Comparison of ENCODE assay signal across 1 cellular context in genomic region chr9:133581553-133582343, GRCh38.
TF ChIP-seq lines count a peak whose summit lies in the region.

No MANE protein-coding gene starts in this region.

TF ChIP-seq in SK-N-SH, 30 proteins besides CTCF, POLR2A, EP300 and RAD21:
- peak; percentile 41 for TF ChIP-seq CHD2 (IDR thresholded peaks at IDR 0.05; ENCODE audit: low read length, partially characterized antibody)
- TF ChIP-seq NRF1 (IDR thresholded peaks at IDR 0.05; ENCODE audit: low read depth, low read length), result no peak
- TF ChIP-seq FOSL2 (IDR thresholded peaks at IDR 0.05; ENCODE audit: borderline replicate concordance, low read depth), result no peak
- peak; percentile 61; the same call in 1 of the 2 replicates for TF ChIP-seq MXI1 (IDR thresholded peaks at IDR 0.05; ENCODE audit: low read depth, low read length)
- TF ChIP-seq FOXJ3 (CRISPR knock-in tag; IDR thresholded peaks at IDR 0.05), result peak; percentile 99
- TF ChIP-seq RCOR1 (IDR thresholded peaks at IDR 0.05; ENCODE audit: low read length), result peak; percentile 53; the same call in 1 of the 2 replicates
- no peak for TF ChIP-seq IRF3 (IDR thresholded peaks at IDR 0.05; ENCODE audit: low read depth, low read length)
- peak; percentile 67 for TF ChIP-seq GATA2 (CRISPR knock-in tag; IDR thresholded peaks at IDR 0.05)
